Comparison of ENCODE assay signal across 17 cellular contexts in the genomic region with DNA sequence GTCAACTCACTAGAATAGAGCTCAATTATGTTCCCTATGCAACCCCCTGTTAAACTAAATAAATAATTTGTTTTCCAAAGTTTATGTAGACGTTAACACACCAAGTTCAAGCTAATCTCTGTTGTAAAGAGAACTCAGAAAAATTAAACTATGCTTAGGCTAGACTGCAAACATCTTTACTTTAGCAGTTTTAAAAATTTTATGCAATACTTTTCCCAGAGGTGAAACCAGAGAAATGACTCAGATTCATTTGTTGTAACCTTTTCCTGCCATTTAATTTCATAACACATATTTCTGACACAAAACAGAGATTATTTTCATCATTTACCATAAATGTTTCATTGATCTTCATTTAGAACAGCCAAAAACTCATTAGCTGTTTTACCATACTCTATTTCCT. TPM values are rescaled to one million over a fixed set of nuclear protein-coding genes. Genes with fewer than 3 reads are reported as not detected.
DNase-seq lines count a peak whose midpoint lies in the region; ATAC-seq, FAIRE-seq and TF ChIP-seq lines count a peak whose summit lies in the region.
"Had no signal": no experiment of that assay in that cellular context is flagged by ENCODE, and none has a peak within 500 bp of the region (broad histone marks: within the 10 kb centered on the region; RNA-seq: fewer than 3 reads in every experiment).

No MANE protein-coding gene starts in this region.

- DNase-seq in GM03348 (ENCODE audit: low spot score) (peak; percentile 12), bronchial epithelial cell (ENCODE audit: low read depth) (peak; percentile 26), fibroblast of the aortic adventitia (ENCODE audit: low read depth) (peak; percentile 66), sciatic nerve (ENCODE audit: low spot score) (no peak), NCI-H345 treated with DMSO at 0.1 percent for 48 hours (lab: John Stamatoyannopoulos, UW; ENCODE audit: unreplicated experiment) (no peak)
- no peak for DNase-seq in stimulated activated CD4-positive, alpha-beta T cell treated with anti-CD3 and anti-CD28 coated beads, Interleukin-1b, Interleukin-23, amount 100 ng/mL, for 48 hours
- DNase-seq: ACHN, AML-193, DMS79, NCI-H1105, NCI-H2081 treated with DMSO at 0.1 percent for 48 hours, NCI-H510A treated with DMSO at 0.1 percent for 48 hours, NCI-H774, SHP77 had no signal

- H3K27me3 ChIP-seq in bronchial epithelial cell (ENCODE audit: control insufficient read depth, insufficient read depth, low read length), result no peaks in the 10 kb centered on the region

- H3K36me3 ChIP-seq in bronchial epithelial cell (ENCODE audit: control insufficient read depth, insufficient read depth, low read length), result no peaks in the 10 kb centered on the region

- H3K4me3 ChIP-seq in bronchial epithelial cell (ENCODE audit: low read depth, low read length) (no peak overlapping the region), fibroblast of the aortic adventitia (ENCODE audit: low read depth, low read length) (no peak overlapping the region)
- H3K4me3 ChIP-seq: SK-N-MC had no signal

- intact Hi-C loops in sciatic nerve (cut with DNase I), result no loop called here

- ATAC-seq in sciatic nerve (peak; percentile 41), GM21576 (IDR thresholded peaks at IDR 0.05; ENCODE audit: unreplicated experiment) (no peak)

- FAIRE-seq in bronchial epithelial cell (lab: Jason Lieb, UNC), result no peak

- TF ChIP-seq CTCF in bronchial epithelial cell (IDR thresholded peaks at IDR 0.05; ENCODE audit: insufficient read depth, low read length, severe bottlenecking) (no peak), fibroblast of the aortic adventitia (IDR thresholded peaks at IDR 0.05; ENCODE audit: insufficient read depth, low read length) (no peak)

RNA-seq across cellular contexts. Expression of gene ABCC9, which starts 27.4 kb away (rescaled TPM):
- total RNA-seq in bronchial epithelial cell (0.79 and 2.4 TPM in 2 replicates), fibroblast of the aortic adventitia (ENCODE audit: low replicate concordance) (20.0 and 20.3 TPM in 2 replicates), sciatic nerve (45.6 TPM)
- total RNA-seq: OCI-LY7 had no signal

Comparison
In these comparisons a context has a peak if more than half of its experiments do, and no peak if none do; other contexts are left out.
1. DNase-seq: peak in GM03348 (single experiment), bronchial epithelial cell (single experiment) and fibroblast of the aortic adventitia (single experiment); none in sciatic nerve (single experiment), NCI-H345 treated with DMSO at 0.1 percent for 48 hours (single experiment) and stimulated activated CD4-positive, alpha-beta T cell treated with anti-CD3 and anti-CD28 coated beads, Interleukin-1b, Interleukin-23, amount 100 ng/mL, for 48 hours (single experiment).